In genomic region chr7:22549667-22550513, GRCh38 we compare ENCODE assay signal across 8 cellular contexts. TPM values are rescaled to one million over a fixed set of nuclear protein-coding genes. Genes with fewer than 3 reads are reported as not detected.
DNase-seq lines count a peak whose midpoint lies in the region; ATAC-seq, FAIRE-seq and TF ChIP-seq lines count a peak whose summit lies in the region.

No MANE protein-coding gene starts in this region.

- H3K4me3 Mint-ChIP-seq in brain, result peak overlapping the region; percentile 84 to 87 (median 86)
- H3K4me3 Mint-ChIP-seq in memory B cell, result peak overlapping the region; percentile 93

- no peak for FAIRE-seq in frontal cortex (lab: Jason Lieb, UNC)

- peak overlapping the region in 2 of 5 experiments; percentile 42 to 56 for H3K27ac Mint-ChIP-seq in brain
- H3K27ac Mint-ChIP-seq in memory B cell, result peak overlapping the region; percentile 42

- no peak for DNase-seq in AG09319 (ENCODE audit: extremely low read depth, low read depth)
- DNase-seq in GM13976 (ENCODE audit: low spot score), result peak; percentile 61
- DNase-seq in NCI-H524 (lab: John Stamatoyannopoulos, UW), result peak; percentile 37 to 69
- DNase-seq in memory B cell (ENCODE audit: low spot score in 2 of 2), result peak; percentile 39 to 55
- no peak for DNase-seq in frontal cortex (ENCODE audit: low spot score in 2 of 2)
- no peak for DNase-seq in SIG-M5 (lab: John Stamatoyannopoulos, UW)
- DNase-seq in erythroblast (lab: John Stamatoyannopoulos, UW), result no peak

- in situ Hi-C loops in GM13976 (cut with MboI; ENCODE audit: low sequenced_read_pairs, unreplicated experiment), result loop anchor here (10.0 kb wide), 1 partner anchor 505 kb away; no protein-coding TSS in a partner anchor

- H3K36me3 Mint-ChIP-seq in brain, result no peaks in the 10 kb centered on the region
- no peaks in the 10 kb centered on the region for H3K36me3 Mint-ChIP-seq in memory B cell

- H3K9me3 Mint-ChIP-seq in brain (peaks cover 0 to 6% (median 0%) of the 10 kb centered on the region in 5 experiments), memory B cell (no peaks in the 10 kb centered on the region)

- TF ChIP-seq POLR2A in erythroblast (IDR thresholded peaks at IDR 0.05; ENCODE audit: low read length), result no peak

- peaks cover 32% of the 10 kb centered on the region for H3K27me3 Mint-ChIP-seq in brain
- H3K27me3 Mint-ChIP-seq in memory B cell, result peaks cover 18% of the 10 kb centered on the region

- H3K4me1 Mint-ChIP-seq in brain (peaks cover 12% of the 10 kb centered on the region), memory B cell (peaks cover 20% of the 10 kb centered on the region)

- peak; percentile 32 for TF ChIP-seq CTCF in AG09319 (IDR thresholded peaks at IDR 0.05; ENCODE audit: low read depth, low read length)
- peak; percentile 72 for TF ChIP-seq CTCF in GM13976 (IDR thresholded peaks at IDR 0.05; ENCODE audit: borderline replicate concordance, control extremely low read depth, extremely low read depth, insufficient read depth, missing control alignments)
- peak; percentile 32 to 62 for TF ChIP-seq CTCF in brain (conservative IDR thresholded peaks at IDR 0.05)

- ATAC-seq in memory B cell (ENCODE audit: low read depth), result peak; percentile 71

RNA-seq across cellular contexts. Expression of gene STEAP1B, which starts 49.9 kb away (rescaled TPM):
- polyA plus RNA-seq in brain (ENCODE audit: insufficient read depth, low read depth, low replicate concordance), result 2.9 TPM
- total RNA-seq in frontal cortex, result 2.4 TPM

Comparison
In these comparisons a context has a peak if more than half of its experiments do, and no peak if none do; other contexts are left out.
1. DNase-seq: peak in GM13976 (single experiment), NCI-H524 (2 of 2) and memory B cell (2 of 2); none in AG09319 (single experiment), frontal cortex (0 of 2), SIG-M5 (single experiment) and erythroblast (0 of 2).
2. Peak in every context shown above with its lines, with median percentiles within 50 percentile points of each other: CTCF ChIP-seq.